Comparison of ENCODE assay signal across 1 cellular context in the genomic region with DNA sequence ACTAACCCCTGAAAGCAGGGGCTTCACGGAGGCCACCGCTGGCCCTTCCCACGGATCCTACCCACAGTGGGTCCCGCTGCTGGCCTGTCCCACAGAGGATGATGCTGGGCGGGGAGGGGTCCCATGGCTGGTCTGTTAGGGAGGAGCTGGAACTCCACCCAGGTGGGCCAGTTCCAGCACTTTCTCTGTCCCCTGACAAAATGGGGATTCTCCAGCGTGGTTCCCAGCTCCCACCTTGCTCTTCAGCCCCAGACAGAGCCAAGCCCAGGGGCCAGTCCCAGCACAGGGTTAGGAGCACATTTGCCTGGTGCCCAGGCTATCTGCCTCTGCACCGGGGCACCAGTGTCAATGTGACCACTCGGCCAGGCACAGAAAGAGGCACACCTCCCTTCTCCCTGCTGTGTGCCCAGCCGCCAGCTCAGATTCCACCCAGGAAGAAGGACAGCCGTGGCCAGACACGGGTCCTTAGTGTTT.
TF ChIP-seq lines count a peak whose summit lies in the region.

No MANE protein-coding gene starts in this region.

TF ChIP-seq in SK-N-SH, 30 proteins besides CTCF, POLR2A, EP300 and RAD21 (continued from another document):
- no peak for TF ChIP-seq TCF12 (IDR thresholded peaks at IDR 0.05)
- TF ChIP-seq GABPA (IDR thresholded peaks at IDR 0.05; ENCODE audit: low read depth), result no peak
- TF ChIP-seq EZH2phosphoT487 (IDR thresholded peaks at IDR 0.05; ENCODE audit: borderline replicate concordance, low read depth), result no peak
- TF ChIP-seq MAX (IDR thresholded peaks at IDR 0.05; ENCODE audit: low read depth), result no peak
- no peak for TF ChIP-seq MEF2A (IDR thresholded peaks at IDR 0.05; ENCODE audit: borderline replicate concordance, low read depth)
- TF ChIP-seq ZBTB33 (IDR thresholded peaks at IDR 0.05; ENCODE audit: borderline replicate concordance, low read depth), result no peak
- TF ChIP-seq, protein P1, sequence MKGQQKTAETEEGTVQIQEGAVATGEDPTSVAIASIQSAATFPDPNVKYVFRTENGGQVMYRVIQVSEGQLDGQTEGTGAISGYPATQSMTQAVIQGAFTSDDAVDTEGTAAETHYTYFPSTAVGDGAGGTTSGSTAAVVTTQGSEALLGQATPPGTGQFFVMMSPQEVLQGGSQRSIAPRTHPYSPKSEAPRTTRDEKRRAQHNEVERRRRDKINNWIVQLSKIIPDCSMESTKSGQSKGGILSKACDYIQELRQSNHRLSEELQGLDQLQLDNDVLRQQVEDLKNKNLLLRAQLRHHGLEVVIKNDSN (IDR thresholded peaks at IDR 0.05; ENCODE audit: borderline replicate concordance, low read depth), result no peak
- TF ChIP-seq RFX5 (IDR thresholded peaks at IDR 0.05; ENCODE audit: low read length), result no peak
- no peak for TF ChIP-seq NRF1 (IDR thresholded peaks at IDR 0.05; ENCODE audit: low read depth, low read length)
